8 cellular contexts compared by ENCODE assay signal in the genomic region with DNA sequence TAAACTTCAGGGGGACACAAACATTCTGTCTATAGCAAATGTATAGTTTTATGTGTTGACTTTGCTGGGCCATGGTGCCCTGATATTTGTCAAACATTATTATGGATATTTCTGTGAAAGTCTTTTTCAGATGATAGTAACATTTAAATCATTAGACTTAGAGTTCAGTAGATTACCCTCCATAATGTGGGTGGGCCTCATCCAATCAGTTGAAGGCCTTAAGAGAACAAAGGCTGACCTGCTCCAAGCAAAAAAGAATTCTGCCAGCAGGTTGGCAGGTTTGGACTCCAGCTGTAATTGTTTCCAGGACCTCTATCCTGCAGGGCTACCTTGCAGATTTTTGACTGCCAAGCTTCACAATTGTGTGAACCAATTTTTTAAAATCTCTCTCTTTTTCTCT.
"Had no signal": no experiment of that assay in that cellular context is flagged by ENCODE, and none has a peak within 500 bp of the region (broad histone marks: within the 10 kb centered on the region; RNA-seq: fewer than 3 reads in every experiment).

No MANE protein-coding gene starts in this region.

- H3K9ac ChIP-seq: KMS-11 had no signal

- H3K4me2 ChIP-seq: KMS-11 had no signal

- ATAC-seq: HepG2 had no signal

- H3K36me3 Mint-ChIP-seq: IgD-negative memory B cell had no signal

- H3K27me3 Mint-ChIP-seq: IgD-negative memory B cell had no signal

- H3K27ac Mint-ChIP-seq: IgD-negative memory B cell had no signal

- FAIRE-seq: HepG2, HTR-8/SVneo had no signal

- H3K27ac ChIP-seq: HL-60, KMS-11 had no signal

- DNase-seq: IMR-90, KBM-7, KG1 had no signal

- H3K4me1 Mint-ChIP-seq: IgD-negative memory B cell had no signal

- H3K4me3 Mint-ChIP-seq: IgD-negative memory B cell had no signal
